16 cellular contexts compared by ENCODE assay signal in genomic region chr5:38576442-38576841, GRCh38. TPM values are rescaled to one million over a fixed set of nuclear protein-coding genes. Genes with fewer than 3 reads are reported as not detected.
A peak's percentile ranks its signal among the peaks of the same experiment; 100 is the strongest.
DNase-seq lines count a peak whose midpoint lies in the region; ATAC-seq and TF ChIP-seq lines count a peak whose summit lies in the region.
"Had no signal": no experiment of that assay in that cellular context is flagged by ENCODE, and none has a peak within 500 bp of the region (broad histone marks: within the 10 kb centered on the region; RNA-seq: fewer than 3 reads in every experiment).

No MANE protein-coding gene starts in this region.

- H3K4me1 ChIP-seq in heart right ventricle, result peaks cover 0 to 16% (median 0%) of the 10 kb centered on the region in 9 donors
- H3K4me1 ChIP-seq: Peyer's patch had no signal

- no peaks in the 10 kb centered on the region for H3K9me3 ChIP-seq in heart right ventricle
- H3K9me3 ChIP-seq: Peyer's patch had no signal

- intact Hi-C loops in heart right ventricle (cut with DNase I), result loop anchor here in 2 of 10 donors (10.0 kb wide), 2 partner anchors 78 to 88 kb away; no protein-coding TSS in a partner anchor

- peak; percentile 58 for DNase-seq in NCI-H1105 (lab: John Stamatoyannopoulos, UW)
- DNase-seq in NCI-H510A treated with DMSO at 0.1 percent for 48 hours (lab: John Stamatoyannopoulos, UW), result peak; percentile 86
- peak in 1 of 2 donors; percentile 49 for DNase-seq in heart right ventricle
- DNase-seq in A172 (ENCODE audit: low spot score), result no peak
- no peak for DNase-seq in activated effector memory CD4-positive, alpha-beta T cell treated with Interleukin-2 at 50 U/mL for 16 hours
- DNase-seq: activated CD8-positive, alpha-beta T cell treated with anti-CD3 and anti-CD28 coated beads, Interleukin-2, amount 10 ng/mL, durations not matched to agents 7 days and 5 days; CD4-positive, alpha-beta memory T cell; GDM1; KBM-7; NCI-H1694; Peyer's patch; WERI-Rb-1 had no signal

- no peaks in the 10 kb centered on the region for H3K36me3 ChIP-seq in heart right ventricle
- H3K36me3 ChIP-seq: Peyer's patch, WERI-Rb-1 had no signal

- ATAC-seq in heart right ventricle, result peak; percentile 72 to 96 (median 94)
- no peak for ATAC-seq in GM21786 (IDR thresholded peaks at IDR 0.05; ENCODE audit: unreplicated experiment)
- no peak for ATAC-seq in GM18502 (IDR thresholded peaks at IDR 0.05; ENCODE audit: poor library complexity, unreplicated experiment)
- ATAC-seq: activated CD8-positive, alpha-beta T cell treated with anti-CD3 and anti-CD28 coated beads, Interleukin-2, amount 10 ng/mL, durations not matched to agents 7 days and 5 days; esophagus mucosa had no signal

- H3K27me3 ChIP-seq in heart right ventricle, result no peaks in the 10 kb centered on the region
- H3K27me3 ChIP-seq: Peyer's patch had no signal

- no peak overlapping the region for H3K4me3 ChIP-seq in heart right ventricle
- H3K4me3 ChIP-seq: Peyer's patch had no signal

- peak overlapping the region; percentile 62 for H3K27ac ChIP-seq in 22Rv1
- peak overlapping the region in 7 of 10 donors; percentile 15 to 69 (median 53) for H3K27ac ChIP-seq in heart right ventricle
- H3K27ac ChIP-seq: Peyer's patch, WERI-Rb-1 had no signal

- 34 to 53% methylated on average over 7 of the region's 7 CpGs for WGBS in heart right ventricle, 2 donors

- TF ChIP-seq CTCF in 22Rv1 (IDR thresholded peaks at IDR 0.05) (no peak), heart right ventricle (IDR thresholded peaks at IDR 0.05) (no peak)

RNA-seq across cellular contexts. Expression of gene LIFR, which starts 20.0 kb away (rescaled TPM):
- total RNA-seq in heart right ventricle, result 10 to 100 TPM; 34.7 to 58.8 (median 46.0) TPM
- 10 to 100 TPM in 1 of 2 donors, 1 to 10 TPM in 1; 6.0 to 27.2 TPM for polyA plus RNA-seq in heart right ventricle
- total RNA-seq in A172 (2014; rRNA removed; shearing (Covaris generic)), result 66.1 and 71.8 TPM in 2 replicates
- total RNA-seq: activated CD8-positive, alpha-beta T cell treated with anti-CD3 and anti-CD28 coated beads, Interleukin-2, amount 10 ng/mL, durations not matched to agents 7 days and 5 days had no signal
- polyA plus RNA-seq: CD4-positive, alpha-beta memory T cell had no signal

Comparison
In these comparisons a context has a peak if more than half of its experiments do, and no peak if none do; other contexts are left out.
1. DNase-seq: peak in NCI-H1105 (single experiment) and NCI-H510A treated with DMSO at 0.1 percent for 48 hours (single experiment); none in A172 (single experiment) and activated effector memory CD4-positive, alpha-beta T cell treated with Interleukin-2 at 50 U/mL for 16 hours (single experiment).
2. ATAC-seq: peak in heart right ventricle (8 of 8); none in GM21786 (single experiment) and GM18502 (single experiment).